Comparison of ENCODE assay signal across 1 cellular context in genomic region chr1:223394242-223394641, GRCh38.
TF ChIP-seq lines count a peak whose summit lies in the region.

No MANE protein-coding gene starts in this region.

TF ChIP-seq in WTC11, 78 proteins besides CTCF, POLR2A, EP300 and RAD21 (continued from another document):
- TF ChIP-seq ZNF138 (CRISPR knock-in tag; conservative IDR thresholded peaks at IDR 0.05) (no peak), CBFB (CRISPR knock-in tag; IDR thresholded peaks at IDR 0.05; ENCODE audit: low read depth) (no peak), NR3C1 (CRISPR knock-in tag; conservative IDR thresholded peaks at IDR 0.05; ENCODE audit: low read depth) (no peak)
TF ChIP-seq in WTC11: peak in this region for 0.
